31 cellular contexts compared by ENCODE assay signal in genomic region chr7:69422473-69423102, GRCh38.
DNase-seq lines count a peak whose midpoint lies in the region; ATAC-seq and TF ChIP-seq lines count a peak whose summit lies in the region.
"Had no signal": no experiment of that assay in that cellular context is flagged by ENCODE, and none has a peak within 500 bp of the region (broad histone marks: within the 10 kb centered on the region; RNA-seq: fewer than 3 reads in every experiment).

No MANE protein-coding gene starts in this region.

- H3K9me2 ChIP-seq in GM23248 (ENCODE audit: insufficient read depth): no peaks in the 10 kb centered on the region

- no peaks in the 10 kb centered on the region for H3F3A ChIP-seq in GM23248 (ENCODE audit: insufficient read depth)

- H3K4me1 ChIP-seq in GM23248 (ENCODE audit: insufficient read depth): no peaks in the 10 kb centered on the region
- H3K4me1 ChIP-seq: breast epithelium, gastrocnemius medialis, upper lobe of left lung had no signal

- no peak overlapping the region for H3K9ac ChIP-seq in GM23248

- H3K4me2 ChIP-seq in GM23248 (ENCODE audit: unreplicated experiment): no peak overlapping the region

- no peak overlapping the region for H3K27ac ChIP-seq in WERI-Rb-1
- no peak overlapping the region for H3K27ac ChIP-seq in GM23248
- H3K27ac ChIP-seq: breast epithelium, gastrocnemius medialis, neutrophil, upper lobe of left lung had no signal

- H2AFZ ChIP-seq in GM23248: no peak overlapping the region

- H3K9me3 Mint-ChIP-seq in nephron (peaks cover 8% of the 10 kb centered on the region), nephron progenitor cell (peaks cover 12% of the 10 kb centered on the region)
- peaks cover 5% of the 10 kb centered on the region for H3K9me3 Mint-ChIP-seq in activated CD8-positive, alpha-beta T cell treated with anti-CD3 and anti-CD28 coated beads for 36 hours

- in situ Hi-C loops in GM23248 (cut with MboI): no loop called here

- WGBS in GM23248 (ENCODE audit: low coverage in 1 of 2, low lambda C conversion rate in 2 of 2, missing lambda C conversion rate in 2 of 2), 2 experiments: 33 to 36% methylated on average over 5 of the region's 5 CpGs

- no peaks in the 10 kb centered on the region for H3K27me3 ChIP-seq in WERI-Rb-1 (ENCODE audit: insufficient read depth, low read depth, severe bottlenecking)
- no peaks in the 10 kb centered on the region; the same call in 1 of the 2 replicates for H3K27me3 ChIP-seq in GM23248 (replicated peaks; ENCODE audit: insufficient read depth)
- H3K27me3 ChIP-seq: breast epithelium, gastrocnemius medialis, neutrophil, upper lobe of left lung had no signal

- H3K4me3 ChIP-seq in WERI-Rb-1 (ENCODE audit: low read depth, low read length) (no peak overlapping the region), GM23248 (no peak overlapping the region)
- H3K4me3 ChIP-seq: breast epithelium, gastrocnemius medialis, upper lobe of left lung had no signal

- H3K9me3 ChIP-seq in WERI-Rb-1 (ENCODE audit: severe bottlenecking) (no peaks in the 10 kb centered on the region), GM23248 (ENCODE audit: low read depth) (no peaks in the 10 kb centered on the region)
- H3K9me3 ChIP-seq: gastrocnemius medialis, neutrophil, upper lobe of left lung had no signal

- no peaks in the 10 kb centered on the region for H3K79me2 ChIP-seq in GM23248 (ENCODE audit: insufficient read depth)

- H3K36me3 ChIP-seq in WERI-Rb-1 (no peaks in the 10 kb centered on the region), GM23248 (ENCODE audit: low read depth) (no peaks in the 10 kb centered on the region)
- H3K36me3 ChIP-seq: breast epithelium, gastrocnemius medialis, neutrophil, upper lobe of left lung had no signal

- POLR2A ChIA-PET in activated CD8-positive, alpha-beta T cell treated with anti-CD3 and anti-CD28 coated beads for 36 hours (lab: Charles Lee): no interaction called here

- no peak for TF ChIP-seq CTCF in WERI-Rb-1 (IDR thresholded peaks at IDR 0.05; ENCODE audit: low read depth, low read length)
- no peak for TF ChIP-seq CTCF in nephron (IDR thresholded peaks at IDR 0.05; ENCODE audit: unreplicated experiment in 3 of 3)
- TF ChIP-seq CTCF in nephron progenitor cell (IDR thresholded peaks at IDR 0.05): no peak
- no peak for TF ChIP-seq CTCF in activated CD8-positive, alpha-beta T cell treated with anti-CD3 and anti-CD28 coated beads for 36 hours (IDR thresholded peaks at IDR 0.05)

- H3K4me1 Mint-ChIP-seq in nephron (peaks cover 23% of the 10 kb centered on the region), nephron progenitor cell (peaks cover 12% of the 10 kb centered on the region)
- H3K4me1 Mint-ChIP-seq in activated CD8-positive, alpha-beta T cell treated with anti-CD3 and anti-CD28 coated beads for 36 hours (ENCODE audit: low read depth): no peaks in the 10 kb centered on the region
- H3K4me1 Mint-ChIP-seq: activated naive CD4-positive, alpha-beta T cell treated with anti-CD3 and anti-CD28 coated beads, Interleukin-2, amount 50 U/mL, for 24 hours had no signal

- peaks cover 3% of the 10 kb centered on the region for H3K36me3 Mint-ChIP-seq in nephron (ENCODE audit: low read depth)
- H3K36me3 Mint-ChIP-seq in nephron progenitor cell (ENCODE audit: low read depth): peaks cover 4% of the 10 kb centered on the region
- H3K36me3 Mint-ChIP-seq in activated CD8-positive, alpha-beta T cell treated with anti-CD3 and anti-CD28 coated beads for 36 hours (ENCODE audit: low read depth): no peaks in the 10 kb centered on the region
- H3K36me3 Mint-ChIP-seq: activated naive CD4-positive, alpha-beta T cell treated with anti-CD3 and anti-CD28 coated beads, Interleukin-2, amount 50 U/mL, for 24 hours; stimulated activated memory B cell treated with anti-CD40 and anti-IgM and Interleukin-4, amounts not matched to agents 10 μg/mL and 1 μg/mL and 100 μg/mL, for 72 hours had no signal

- ATAC-seq in left ventricle myocardium superior (peak; percentile 37), Right ventricle myocardium inferior (no peak)
- no peak for ATAC-seq in activated CD8-positive, alpha-beta T cell treated with anti-CD3 and anti-CD28 coated beads for 36 hours
- ATAC-seq: gastrocnemius medialis; HCT116; left colon; PC-3; stimulated activated memory B cell treated with anti-CD40 and anti-IgM and Interleukin-4, amounts not matched to agents 10 μg/mL and 1 μg/mL and 100 μg/mL, for 72 hours had no signal

- intact Hi-C loops in left ventricle myocardium superior (cut with micrococcal nuclease): no loop called here
- intact Hi-C loops in Right ventricle myocardium inferior (cut with DNase I): no loop called here
- intact Hi-C loops in activated CD8-positive, alpha-beta T cell treated with anti-CD3 and anti-CD28 coated beads for 36 hours (cut with micrococcal nuclease): no loop called here

- H4K20me1 ChIP-seq in GM23248 (ENCODE audit: insufficient read depth): no peaks in the 10 kb centered on the region

- H3K27me3 Mint-ChIP-seq in nephron (ENCODE audit: low read depth) (peaks cover 20% of the 10 kb centered on the region), nephron progenitor cell (ENCODE audit: low read depth, poor library complexity) (peaks cover 28% of the 10 kb centered on the region)
- no peaks in the 10 kb centered on the region for H3K27me3 Mint-ChIP-seq in activated CD8-positive, alpha-beta T cell treated with anti-CD3 and anti-CD28 coated beads for 36 hours
- H3K27me3 Mint-ChIP-seq: activated naive CD4-positive, alpha-beta T cell treated with anti-CD3 and anti-CD28 coated beads, Interleukin-2, amount 50 U/mL, for 24 hours; CD4-positive, alpha-beta T cell had no signal

- CTCF ChIA-PET in activated CD8-positive, alpha-beta T cell treated with anti-CD3 and anti-CD28 coated beads for 36 hours (lab: Charles Lee): no interaction called here

- DNase-seq in left ventricle myocardium superior (no peak), Right ventricle myocardium inferior (ENCODE audit: missing footprints) (no peak), WERI-Rb-1 (peak; percentile 29), nephron progenitor cell (no peak), GM23248 (no peak)
- DNase-seq in stimulated activated CD4-positive, alpha-beta T cell treated with anti-CD3 and anti-CD28 coated beads, Interleukin-2, amount 100 ng/mL, for 48 hours: no peak
- no peak for DNase-seq in activated CD8-positive, alpha-beta T cell treated with anti-CD3 and anti-CD28 coated beads for 36 hours
- DNase-seq: activated CD4-positive, alpha-beta T cell treated with anti-CD3 and anti-CD28 coated beads for 4 hours; activated CD8-positive, alpha-beta memory T cell treated with anti-CD3 and anti-CD28 coated beads for 24 hours; activated T-cell treated with anti-CD3 and anti-CD28 coated beads for 4 hours; amniotic stem cell; CD4-positive, alpha-beta T cell; DND-41; gastrocnemius medialis; hippocampal formation; IMR-90; left colon; NCI-H1048; NCI-H187 treated with DMSO at 0.1 percent for 48 hours; NCI-H2171; NK-92 treated with Interleukin-12 subunit alpha and Interleukin-12 subunit beta, amount 100 ng/mL, for 24 hours; PC-3; T-helper 2 cell; upper lobe of left lung had no signal

- H3K4me3 Mint-ChIP-seq in nephron (peak overlapping the region in 1 of 3 experiments; percentile 20), nephron progenitor cell (no peak overlapping the region)
- no peak overlapping the region for H3K4me3 Mint-ChIP-seq in activated CD8-positive, alpha-beta T cell treated with anti-CD3 and anti-CD28 coated beads for 36 hours
- H3K4me3 Mint-ChIP-seq: activated naive CD4-positive, alpha-beta T cell treated with anti-CD3 and anti-CD28 coated beads, Interleukin-2, amount 50 U/mL, for 24 hours; CD4-positive, alpha-beta T cell; stimulated activated memory B cell treated with anti-CD40 and anti-IgM and Interleukin-4, amounts not matched to agents 10 μg/mL and 1 μg/mL and 100 μg/mL, for 72 hours had no signal

- H3K27ac Mint-ChIP-seq in nephron: peak overlapping the region; percentile 59 to 88 (median 84)
- no peak overlapping the region for H3K27ac Mint-ChIP-seq in nephron progenitor cell
- H3K27ac Mint-ChIP-seq in activated CD8-positive, alpha-beta T cell treated with anti-CD3 and anti-CD28 coated beads for 36 hours: no peak overlapping the region
- H3K27ac Mint-ChIP-seq: activated naive CD4-positive, alpha-beta T cell treated with anti-CD3 and anti-CD28 coated beads, Interleukin-2, amount 50 U/mL, for 24 hours; activated T-helper 2 cell treated with anti-CD3 and anti-CD28 coated beads, Interferon-gamma antibody, Interleukin-2, Interleukin-4, amounts not matched to agents 10 μg/mL and 5 μg/mL and 100 μg/mL, durations not matched to agents 14 hours and 24 hours and 36 hours; CD4-positive, alpha-beta T cell; stimulated activated memory B cell treated with anti-CD40 and anti-IgM and Interleukin-4, amounts not matched to agents 10 μg/mL and 1 μg/mL and 100 μg/mL, for 72 hours had no signal

Comparison
In these comparisons a context has a peak if more than half of its experiments do, and no peak if none do; other contexts are left out.
1. H3K27ac Mint-ChIP-seq: peak in nephron (3 of 3); none in nephron progenitor cell (single experiment) and activated CD8-positive, alpha-beta T cell treated with anti-CD3 and anti-CD28 coated beads for 36 hours (single experiment).